16 cellular contexts compared by ENCODE assay signal in genomic region chr16:69909043-69909442, GRCh38. TPM values are rescaled to one million over a fixed set of nuclear protein-coding genes. Genes with fewer than 3 reads are reported as not detected.
A peak's percentile ranks its signal among the peaks of the same experiment; 100 is the strongest.
DNase-seq lines count a peak whose midpoint lies in the region; ATAC-seq, FAIRE-seq and TF ChIP-seq lines count a peak whose summit lies in the region.
"Had no signal": no experiment of that assay in that cellular context is flagged by ENCODE, and none has a peak within 500 bp of the region (broad histone marks: within the 10 kb centered on the region; RNA-seq: fewer than 3 reads in every experiment).

No MANE protein-coding gene starts in this region.

- ATAC-seq in right lobe of liver = no peak
- ATAC-seq in HepG2 = no peak
- ATAC-seq in HG02678 (IDR thresholded peaks at IDR 0.05; ENCODE audit: unreplicated experiment) = no peak

- H3K4me2 ChIP-seq in HepG2 (ENCODE audit: low read depth, low read length) = no peak overlapping the region

- no peaks in the 10 kb centered on the region for H3K79me2 ChIP-seq in HepG2 (ENCODE audit: insufficient read depth, low read length)

- no peaks in the 10 kb centered on the region for H3K36me3 ChIP-seq in right lobe of liver
- H3K36me3 ChIP-seq in HepG2 (replicated peaks in 1 of 2; ENCODE audit: control insufficient read depth in 1 of 2, insufficient read depth in 2 of 2, low read length in 2 of 2) = peaks cover 12 to 20% of the 10 kb centered on the region in 2 experiments
- H3K36me3 ChIP-seq in subcutaneous abdominal adipose tissue (ENCODE audit: control insufficient read depth in 5 of 5, insufficient read depth in 5 of 5, low read length in 5 of 5) = peaks cover 0 to 27% (median 10%) of the 10 kb centered on the region in 5 donors

- FAIRE-seq in HepG2 (lab: Jason Lieb, UNC) = no peak
- FAIRE-seq: G401.6, GM12891, GM19239, H1 had no signal

- H3K9me3 ChIP-seq in right lobe of liver (no peaks in the 10 kb centered on the region), HepG2 (ENCODE audit: low read length) (no peaks in the 10 kb centered on the region), subcutaneous abdominal adipose tissue (ENCODE audit: control insufficient read depth in 5 of 5, low read length in 5 of 5) (no peaks in the 10 kb centered on the region)

- TF ChIP-seq EP300 in HepG2 (IDR thresholded peaks at IDR 0.05; ENCODE audit: low read depth in 2 of 2, low read length in 2 of 2) (no peak), HepG2 (CRISPR knock-in tag; IDR thresholded peaks at IDR 0.05; ENCODE audit: borderline replicate concordance) (no peak)

- no peak overlapping the region for H2AFZ ChIP-seq in HepG2 (ENCODE audit: low read length)

- H3K27ac ChIP-seq in right lobe of liver (peak overlapping the region in 2 of 3 donors; percentile 41 to 53), HepG2 (ENCODE audit: extremely low read length, insufficient read depth, low read length) (no peak overlapping the region), VCaP (peak overlapping the region; percentile 37), subcutaneous abdominal adipose tissue (ENCODE audit: low read depth, low read length) (peak overlapping the region; percentile 51)

- POLR2A ChIA-PET in HepG2 (lab: Yijun Ruan, JAX) = no interaction called here

- H3K27me3 ChIP-seq in right lobe of liver (no peaks in the 10 kb centered on the region), HepG2 (ENCODE audit: control insufficient read depth in 1 of 2, insufficient read depth in 2 of 2, low read length in 2 of 2) (no peaks in the 10 kb centered on the region), subcutaneous abdominal adipose tissue (ENCODE audit: control insufficient read depth in 5 of 5, insufficient read depth in 4 of 5, low read length in 5 of 5) (no peaks in the 10 kb centered on the region)

- no peak overlapping the region for H3K9ac ChIP-seq in HepG2 (ENCODE audit: insufficient read depth, low read depth, low read length)
- H3K9ac ChIP-seq in subcutaneous abdominal adipose tissue (ENCODE audit: low read length in 5 of 5) = no peak overlapping the region

- H4K20me1 ChIP-seq in HepG2 (ENCODE audit: insufficient read depth, low read length) = no peaks in the 10 kb centered on the region

- no peak for DNase-seq in right lobe of liver
- no peak for DNase-seq in HepG2 (ENCODE audit: low spot score)
- DNase-seq in DMS153 (lab: John Stamatoyannopoulos, UW) = no peak
- DNase-seq in midbrain (lab: John Stamatoyannopoulos, UW) = no peak
- DNase-seq: 8988T; Calu3; CD4-positive, alpha-beta memory T cell; H9 had no signal

- CTCF ChIA-PET in HepG2 (lab: Yijun Ruan, JAX; ENCODE audit: low intra/inter-chr PET ratio, low total read pairs) = no interaction called here

- 92% methylated on average over 7 of the region's 8 CpGs for WGBS in right lobe of liver (ENCODE audit: insufficient coverage, low coverage, low lambda C conversion rate, missing lambda C conversion rate)
- 97% methylated on average over 8 of the region's 8 CpGs for WGBS in HepG2 (ENCODE audit: low lambda C conversion rate)

- TF ChIP-seq POLR2A in right lobe of liver (IDR thresholded peaks at IDR 0.05) (no peak), HepG2 (IDR thresholded peaks at IDR 0.05; ENCODE audit: insufficient read depth in 1 of 2, low read depth in 2 of 2, low read length in 2 of 2) (no peak)

- no peak for TF ChIP-seq CTCF in right lobe of liver (IDR thresholded peaks at IDR 0.05)
- no peak for TF ChIP-seq CTCF in HepG2 (CRISPR knock-in tag; IDR thresholded peaks at IDR 0.05)
- TF ChIP-seq CTCF in VCaP (conservative IDR thresholded peaks at IDR 0.05) = no peak

- H3K4me3 ChIP-seq in right lobe of liver = no peak overlapping the region
- no peak overlapping the region for H3K4me3 ChIP-seq in HepG2 (replicated peaks in 1 of 3; ENCODE audit: insufficient read depth in 1 of 3, low read depth in 2 of 3, low read length in 3 of 3)
- H3K4me3 ChIP-seq in subcutaneous abdominal adipose tissue (ENCODE audit: low read depth in 1 of 5, low read length in 5 of 5) = no peak overlapping the region

- no TSS peak for BruUV-seq in HepG2 (replicated peaks; lab: Mats Ljungman, UMichigan)

- TF ChIP-seq RAD21 in HepG2 (CRISPR knock-in tag; IDR thresholded peaks at IDR 0.05) = no peak

- intact Hi-C loops in right lobe of liver (cut with DNase I) = no loop called here
- intact Hi-C loops in HepG2 (cut with micrococcal nuclease; ENCODE audit: unreplicated experiment) = no loop called here

- in situ Hi-C loops in HepG2 (cut with HindIII; ENCODE audit: extremely low pct_ligation_motif_present, low pct_unique_long_range_greater_than_20kb) = no loop called here

- H3K4me1 ChIP-seq in right lobe of liver (peaks cover 0 to 6% (median 0%) of the 10 kb centered on the region in 4 donors), HepG2 (ENCODE audit: insufficient read depth, low read length) (no peaks in the 10 kb centered on the region), subcutaneous abdominal adipose tissue (ENCODE audit: control insufficient read depth in 5 of 5, insufficient read depth in 5 of 5, low read length in 5 of 5) (peaks cover 4 to 38% (median 25%) of the 10 kb centered on the region in 5 donors)

TF ChIP-seq in HepG2, 621 proteins besides CTCF, POLR2A, EP300 and RAD21 (continues in another document):
- TF ChIP-seq SCMH1 (CRISPR knock-in tag; IDR thresholded peaks at IDR 0.05; ENCODE audit: borderline replicate concordance) = no peak
- no peak for TF ChIP-seq ZNF841 (CRISPR knock-in tag; IDR thresholded peaks at IDR 0.05; ENCODE audit: borderline replicate concordance)
- TF ChIP-seq DPF2 (CRISPR knock-in tag; IDR thresholded peaks at IDR 0.05; ENCODE audit: borderline replicate concordance, low read depth) = no peak
- TF ChIP-seq MXI1 (IDR thresholded peaks at IDR 0.05; ENCODE audit: borderline replicate concordance, low read depth, low read length) = no peak
- TF ChIP-seq HNRNPUL1 (IDR thresholded peaks at IDR 0.05; ENCODE audit: low read depth, low read length) = no peak
- no peak for TF ChIP-seq ZNF333 (CRISPR knock-in tag; IDR thresholded peaks at IDR 0.05; ENCODE audit: borderline replicate concordance)
- TF ChIP-seq ZNF597 (CRISPR knock-in tag; IDR thresholded peaks at IDR 0.05) = no peak
- TF ChIP-seq MXD4 (CRISPR knock-in tag; IDR thresholded peaks at IDR 0.05) = no peak
- TF ChIP-seq CBX2 (IDR thresholded peaks at IDR 0.05; ENCODE audit: low read depth, low read length) = no peak
- no peak for TF ChIP-seq CBX2 (CRISPR knock-in tag; IDR thresholded peaks at IDR 0.05; ENCODE audit: low read depth)

RNA-seq across cellular contexts. Expression of gene CLEC18A, which starts 42.1 kb away (rescaled TPM):
- total RNA-seq in right lobe of liver = 1 to 10 TPM in 1 of 6 experiments, under 1 TPM in 3, not detected in 2; 0.11 to 1.1 (median 0.79) TPM
- total RNA-seq in HepG2 (2016; rRNA removed; fragmentation: Illumina TruSeq; extraction: Trizol) = 0.22 TPM in 1 of 2 replicates, not detected in the other
- 0.20 TPM in 1 of 2 replicates, not detected in the other for total RNA-seq in HepG2 (2016; cell fraction: cytosol; rRNA removed; fragmentation: Illumina TruSeq; extraction: Trizol; ENCODE audit: low read depth)
- total RNA-seq in HepG2 (2016; cell fraction: insoluble cytoplasmic fraction; rRNA removed; fragmentation: Illumina TruSeq; extraction: Trizol) = 0.28 TPM in 1 of 2 replicates, not detected in the other
- total RNA-seq in HepG2 (2016; cell fraction: membrane; rRNA removed; fragmentation: Illumina TruSeq; extraction: Trizol) = 0.09 and 0.10 TPM in 2 replicates
- 0.19 and 0.99 TPM in 2 replicates for total RNA-seq in HepG2 (2016; cell fraction: nucleus; rRNA removed; fragmentation: Illumina TruSeq; extraction: Trizol)
- 0.42 and 0.72 TPM in 2 replicates for polyA plus RNA-seq in HepG2 (2011; rRNA removed)
- polyA plus RNA-seq in HepG2 (2011; cell fraction: cytosol; rRNA removed) = 0.20 and 0.26 TPM in 2 replicates
- 3.1 and 3.2 TPM in 2 replicates for polyA plus RNA-seq in HepG2 (2011; cell fraction: nucleus; rRNA removed)
- polyA plus RNA-seq in HepG2 (2012) = 0.30 and 0.51 TPM in 2 replicates
- polyA plus RNA-seq in HepG2 (2016; cell fraction: cytosol; fragmentation: Illumina TruSeq; extraction: Trizol; ENCODE audit: low read depth) = not detected in 2 replicates
- polyA plus RNA-seq in HepG2 (2016; cell fraction: insoluble cytoplasmic fraction; fragmentation: Illumina TruSeq; extraction: Trizol; ENCODE audit: low read depth) = 0.17 TPM in 1 of 2 replicates, not detected in the other
- not detected in 2 replicates for polyA plus RNA-seq in HepG2 (2016; cell fraction: membrane; fragmentation: Illumina TruSeq; extraction: Trizol; ENCODE audit: low read depth)
- 0.26 and 1.1 TPM in 2 replicates for polyA plus RNA-seq in HepG2 (2016; cell fraction: nucleus; fragmentation: Illumina TruSeq; extraction: Trizol; ENCODE audit: insufficient read depth, low read depth)
- 1.6 and 3.1 TPM in 2 replicates for polyA minus RNA-seq in HepG2 (2011; rRNA and poly(A)+ RNA removed; ENCODE audit: low replicate concordance)
- 0.35 TPM in 1 of 2 replicates, not detected in the other for polyA minus RNA-seq in HepG2 (2011; cell fraction: cytosol; rRNA and poly(A)+ RNA removed)
- polyA minus RNA-seq in HepG2 (2011; cell fraction: nucleus; rRNA and poly(A)+ RNA removed) = 0.90 and 1.4 TPM in 2 replicates
- polyA plus RNA-seq: CD14-positive monocyte had no signal
